ENCODE assay signal across 2 cellular contexts in the genomic region with DNA sequence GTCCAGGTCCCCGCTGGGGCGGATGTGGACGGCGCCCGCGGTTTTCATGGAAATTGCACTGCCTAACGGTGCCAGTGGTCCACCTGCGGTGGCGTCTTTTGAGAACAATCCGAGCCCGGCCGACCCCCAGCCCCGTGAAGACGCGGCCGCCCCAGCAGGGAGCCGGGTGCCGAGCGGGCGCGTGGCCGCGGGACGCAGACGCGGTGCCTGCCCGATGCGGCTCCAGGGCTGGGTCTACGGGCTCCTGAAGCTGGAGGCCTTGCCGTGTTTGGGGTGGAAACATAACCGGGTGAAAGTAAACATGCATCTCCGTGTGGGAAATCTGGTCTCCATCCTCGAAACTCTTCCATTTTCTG.
TF ChIP-seq lines count a peak whose summit lies in the region.

No MANE protein-coding gene starts in this region.

TF ChIP-seq in IMR-90, 13 proteins besides CTCF, POLR2A, EP300 and RAD21:
- TF ChIP-seq MXI1 (IDR thresholded peaks at IDR 0.05; ENCODE audit: borderline replicate concordance, low read depth, low read length) (peak; percentile 41; the same call in 1 of the 2 replicates), BHLHE40 (IDR thresholded peaks at IDR 0.05; ENCODE audit: low read depth, low read length) (no peak)
TF ChIP-seq in IMR-90: peak in this region for 1.

TF ChIP-seq in GM12878, 131 proteins besides CTCF, POLR2A, EP300 and RAD21:
- TF ChIP-seq CHD2 (IDR thresholded peaks at IDR 0.05; ENCODE audit: borderline replicate concordance, low read depth, low read length) (no peak), RFX5 (IDR thresholded peaks at IDR 0.05; ENCODE audit: low read depth, low read length) (no peak), NRF1 (conservative IDR thresholded peaks at IDR 0.05; ENCODE audit: low read depth, low read length) (no peak), FOXK2 (IDR thresholded peaks at IDR 0.05) (no peak), CHD1 (IDR thresholded peaks at IDR 0.05; ENCODE audit: low read depth, low read length) (no peak), ZNF687 (IDR thresholded peaks at IDR 0.05) (no peak), MAX (IDR thresholded peaks at IDR 0.05; ENCODE audit: low read depth, low read length) (no peak), GATAD2B (conservative IDR thresholded peaks at IDR 0.05; ENCODE audit: low read depth) (0 out of 2 replicates have a peak, but pooled peaks have one; percentile 22), IKZF1 (conservative IDR thresholded peaks at IDR 0.05) (0 out of 2 replicates have a peak, but pooled peaks have one; percentile 8), SP1 (IDR thresholded peaks at IDR 0.05; ENCODE audit: low read depth, low read length) (no peak), MYB (IDR thresholded peaks at IDR 0.05; ENCODE audit: borderline replicate concordance, low read depth, low read length) (no peak), RELA (IDR thresholded peaks at IDR 0.05; ENCODE audit: borderline replicate concordance, partially characterized antibody) (no peak)
- TF ChIP-seq, protein P1, sequence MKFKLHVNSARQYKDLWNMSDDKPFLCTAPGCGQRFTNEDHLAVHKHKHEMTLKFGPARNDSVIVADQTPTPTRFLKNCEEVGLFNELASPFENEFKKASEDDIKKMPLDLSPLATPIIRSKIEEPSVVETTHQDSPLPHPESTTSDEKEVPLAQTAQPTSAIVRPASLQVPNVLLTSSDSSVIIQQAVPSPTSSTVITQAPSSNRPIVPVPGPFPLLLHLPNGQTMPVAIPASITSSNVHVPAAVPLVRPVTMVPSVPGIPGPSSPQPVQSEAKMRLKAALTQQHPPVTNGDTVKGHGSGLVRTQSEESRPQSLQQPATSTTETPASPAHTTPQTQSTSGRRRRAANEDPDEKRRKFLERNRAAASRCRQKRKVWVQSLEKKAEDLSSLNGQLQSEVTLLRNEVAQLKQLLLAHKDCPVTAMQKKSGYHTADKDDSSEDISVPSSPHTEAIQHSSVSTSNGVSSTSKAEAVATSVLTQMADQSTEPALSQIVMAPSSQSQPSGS (IDR thresholded peaks at IDR 0.05; ENCODE audit: low read length): no peak
- TF ChIP-seq, protein P2, sequence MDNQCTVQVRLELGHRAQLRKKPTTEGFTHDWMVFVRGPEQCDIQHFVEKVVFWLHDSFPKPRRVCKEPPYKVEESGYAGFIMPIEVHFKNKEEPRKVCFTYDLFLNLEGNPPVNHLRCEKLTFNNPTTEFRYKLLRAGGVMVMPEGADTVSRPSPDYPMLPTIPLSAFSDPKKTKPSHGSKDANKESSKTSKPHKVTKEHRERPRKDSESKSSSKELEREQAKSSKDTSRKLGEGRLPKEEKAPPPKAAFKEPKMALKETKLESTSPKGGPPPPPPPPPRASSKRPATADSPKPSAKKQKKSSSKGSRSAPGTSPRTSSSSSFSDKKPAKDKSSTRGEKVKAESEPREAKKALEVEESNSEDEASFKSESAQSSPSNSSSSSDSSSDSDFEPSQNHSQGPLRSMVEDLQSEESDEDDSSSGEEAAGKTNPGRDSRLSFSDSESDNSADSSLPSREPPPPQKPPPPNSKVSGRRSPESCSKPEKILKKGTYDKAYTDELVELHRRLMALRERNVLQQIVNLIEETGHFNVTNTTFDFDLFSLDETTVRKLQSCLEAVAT (IDR thresholded peaks at IDR 0.05): no peak
